ENCODE assay signal across 1 cellular context in the genomic region with DNA sequence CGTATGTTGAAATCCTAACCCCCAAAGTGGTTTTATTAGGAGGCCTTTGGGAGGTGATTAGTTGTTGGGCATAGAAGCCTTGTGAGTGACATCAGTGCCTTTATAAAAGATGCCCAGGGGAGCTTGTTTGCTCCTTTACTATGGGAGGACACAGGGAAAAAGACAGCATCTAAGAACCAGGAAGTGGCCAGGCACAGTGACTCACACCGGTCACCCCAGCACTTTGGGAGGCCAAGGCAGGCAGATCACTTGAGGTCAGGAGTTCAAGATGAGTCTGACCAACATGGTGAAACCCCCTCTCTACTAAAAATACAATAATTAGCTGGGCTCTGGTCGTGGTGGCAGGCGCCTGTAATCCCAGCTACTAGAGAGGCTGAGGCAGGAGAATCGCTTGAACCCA. TPM values are rescaled to one million over a fixed set of nuclear protein-coding genes. Genes with fewer than 3 reads are reported as not detected.
"Had no signal": no experiment of that assay in that cellular context is flagged by ENCODE, and none has a peak within 500 bp of the region (broad histone marks: within the 10 kb centered on the region; RNA-seq: fewer than 3 reads in every experiment).

No MANE protein-coding gene starts in this region.

RNA-seq across cellular contexts. Expression of a gene that starts 22.8 kb away (rescaled TPM):
- total RNA-seq: T-helper 2 cell treated with Interferon-gamma antibody and Interleukin-4, amounts not matched to agents 100 ng/mL and 5 ng/mL, for 36 hours had no signal
